4 cellular contexts compared by ENCODE assay signal in the genomic region with DNA sequence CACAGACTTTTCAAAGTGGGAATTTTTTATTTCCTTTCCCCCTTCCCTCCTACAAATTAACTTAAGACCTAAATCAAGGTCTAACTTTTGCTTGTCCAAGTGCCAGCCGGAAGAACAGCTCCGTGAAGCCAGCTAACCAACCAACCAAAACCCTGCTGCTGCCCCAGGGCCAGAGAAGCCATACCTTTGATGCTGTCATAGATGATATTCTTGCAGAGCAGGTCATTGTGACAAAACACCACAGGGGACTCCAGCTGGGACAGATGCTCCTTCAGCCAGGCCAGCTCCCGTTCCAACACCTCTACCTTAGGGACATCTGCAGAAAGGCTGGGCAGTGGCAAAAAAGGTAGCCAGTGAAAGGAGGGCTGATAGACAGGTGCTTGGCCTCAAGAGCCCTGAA. TPM values are rescaled to one million over a fixed set of nuclear protein-coding genes. Genes with fewer than 3 reads are reported as not detected.
"Had no signal": no experiment of that assay in that cellular context is flagged by ENCODE, and none has a peak within 500 bp of the region (broad histone marks: within the 10 kb centered on the region; RNA-seq: fewer than 3 reads in every experiment).

No MANE protein-coding gene starts in this region.

- DNase-seq: GDM1, GF-D8 had no signal

- ATAC-seq: GM12878 had no signal

- H3K4me3 ChIP-seq: GM12878 had no signal

RNA-seq across cellular contexts. Expression of a gene that starts 10.7 kb away (rescaled TPM):
- total RNA-seq: GM12878 had no signal

RNA-seq across cellular contexts. Expression of a gene that starts 25.0 kb away (rescaled TPM):
- total RNA-seq: G401, GM12878 had no signal

RNA-seq across cellular contexts. Expression of a gene that starts 55.2 kb away (rescaled TPM):
- total RNA-seq: G401, GM12878 had no signal
